In genomic region chr4:190019859-190020463, GRCh38 we compare ENCODE assay signal across 21 cellular contexts. TPM values are rescaled to one million over a fixed set of nuclear protein-coding genes. Genes with fewer than 3 reads are reported as not detected.
DNase-seq lines count a peak whose midpoint lies in the region; ATAC-seq, FAIRE-seq and TF ChIP-seq lines count a peak whose summit lies in the region.
"Not testable (repeated sequence)": the region's sequence is repeated elsewhere in the genome, so short reads cannot be mapped to it uniquely, and the experiment has no call there.
"Had no signal": no experiment of that assay in that cellular context is flagged by ENCODE, and none has a peak within 500 bp of the region (broad histone marks: within the 10 kb centered on the region; RNA-seq: fewer than 3 reads in every experiment).

No MANE protein-coding gene starts in this region.

- not testable (repeated sequence) for ATAC-seq in CD8-positive, alpha-beta T cell; WTC11; GM12878; natural killer cell treated with Interleukin-12 subunit alpha and Interleukin-12 subunit beta and Interleukin-15 and Interleukin-18, amount 100 ng/mL, for 72 hours

- H3K9me3 Mint-ChIP-seq in CD8-positive, alpha-beta T cell; WTC11; activated T-helper 1 cell treated with anti-CD3 and anti-CD28 coated beads, Interleukin-12 subunit alpha, Interleukin-12 subunit beta, Interleukin-2, Interleukin-4 antibody, amounts not matched to agents 30 ng/mL and 10 ng/mL and 1 ng/mL, durations not matched to agents 14 hours and 24 hours and 36 hours; natural killer cell treated with Interleukin-12 subunit alpha and Interleukin-12 subunit beta and Interleukin-15 and Interleukin-18, amount 100 ng/mL, for 72 hours; stimulated activated naive CD8-positive, alpha-beta T cell treated with anti-CD3 and anti-CD28 coated beads, Interleukin-15, Interleukin-2, amounts not matched to agents 100 ng/mL and 50 ng/mL, for 24 hours: not testable (repeated sequence)

- SMC1A ChIA-PET in GM12878 (lab: Charles Lee; ENCODE audit: uncharacterized antibody, unreplicated experiment): not testable (repeated sequence)

- in situ Hi-C loops in GM12878 (cut with MboI): not testable (repeated sequence)

- H3K27ac Mint-ChIP-seq in CD8-positive, alpha-beta T cell; WTC11; natural killer cell treated with Interleukin-12 subunit alpha and Interleukin-12 subunit beta and Interleukin-15 and Interleukin-18, amount 100 ng/mL, for 72 hours: not testable (repeated sequence)
- peak overlapping the region; percentile 59 for H3K27ac Mint-ChIP-seq in activated T-helper 1 cell treated with anti-CD3 and anti-CD28 coated beads, Interleukin-12 subunit alpha, Interleukin-12 subunit beta, Interleukin-2, Interleukin-4 antibody, amounts not matched to agents 30 ng/mL and 10 ng/mL and 1 ng/mL, durations not matched to agents 14 hours and 24 hours and 36 hours
- H3K27ac Mint-ChIP-seq in stimulated activated naive CD8-positive, alpha-beta T cell treated with anti-CD3 and anti-CD28 coated beads, Interleukin-15, Interleukin-2, amounts not matched to agents 100 ng/mL and 50 ng/mL, for 24 hours: peak overlapping the region; percentile 43

- intact Hi-C loops in CD8-positive, alpha-beta T cell (cut with DNase I, micrococcal nuclease); activated T-helper 1 cell treated with anti-CD3 and anti-CD28 coated beads, Interleukin-12 subunit alpha, Interleukin-12 subunit beta, Interleukin-2, Interleukin-4 antibody, amounts not matched to agents 30 ng/mL and 10 ng/mL and 1 ng/mL, durations not matched to agents 14 hours and 24 hours and 36 hours (cut with micrococcal nuclease); GM12878 (cut with micrococcal nuclease; ENCODE audit: unreplicated experiment): not testable (repeated sequence)

- TF ChIP-seq EP300 in GM12878 (IDR thresholded peaks at IDR 0.05; ENCODE audit: borderline replicate concordance in 1 of 2, control insufficient read depth in 1 of 2, low read depth in 2 of 2, low read length in 2 of 2): not testable (repeated sequence)

- not testable (repeated sequence) for H3K27ac ChIP-seq in CD8-positive, alpha-beta T cell (ENCODE audit: low read depth, low read length); GM12878 (ENCODE audit: control insufficient read depth, insufficient read depth); iPS-18a (ENCODE audit: low read length)

- H3K9me3 ChIP-seq in CD8-positive, alpha-beta T cell (ENCODE audit: low read length); GM12878 (replicated peaks; ENCODE audit: control insufficient read depth, insufficient read depth, low read length); iPS-18a (ENCODE audit: control insufficient read depth, low read depth, low read length): not testable (repeated sequence)

- FAIRE-seq in GM12878 (lab: Jason Lieb, UNC): peak; percentile 99

- not testable (repeated sequence) for H2AFZ ChIP-seq in GM12878 (ENCODE audit: control insufficient read depth, low read depth, low read length)

- H3K4me3 ChIP-seq in CD8-positive, alpha-beta T cell (ENCODE audit: low read depth, low read length); GM12878: not testable (repeated sequence)
- H3K4me3 ChIP-seq in iPS-18a (ENCODE audit: low read length): peak overlapping the region; percentile 64

- DNase-seq in CD8-positive, alpha-beta T cell; WTC11 (ENCODE audit: low spot score); activated T-helper 1 cell treated with anti-CD3 and anti-CD28 coated beads, Interleukin-12 subunit alpha, Interleukin-12 subunit beta, Interleukin-2, Interleukin-4 antibody, amounts not matched to agents 30 ng/mL and 10 ng/mL and 1 ng/mL, durations not matched to agents 14 hours and 24 hours and 36 hours (ENCODE audit: low spot score); GM12878 (ENCODE audit: low read depth, low spot score); natural killer cell treated with Interleukin-12 subunit alpha and Interleukin-12 subunit beta and Interleukin-15 and Interleukin-18, amount 100 ng/mL, for 72 hours (ENCODE audit: low spot score): not testable (repeated sequence)
- peak; percentile 34 for DNase-seq in HK-2 (ENCODE audit: unreplicated experiment)

- H3K27me3 Mint-ChIP-seq in CD8-positive, alpha-beta T cell (ENCODE audit: low read depth): peaks cover 48% of the 10 kb centered on the region
- H3K27me3 Mint-ChIP-seq in WTC11 (ENCODE audit: low read depth): peaks cover 84% of the 10 kb centered on the region
- peaks cover 61% of the 10 kb centered on the region for H3K27me3 Mint-ChIP-seq in activated T-helper 1 cell treated with anti-CD3 and anti-CD28 coated beads, Interleukin-12 subunit alpha, Interleukin-12 subunit beta, Interleukin-2, Interleukin-4 antibody, amounts not matched to agents 30 ng/mL and 10 ng/mL and 1 ng/mL, durations not matched to agents 14 hours and 24 hours and 36 hours (ENCODE audit: insufficient read depth)
- H3K27me3 Mint-ChIP-seq in natural killer cell treated with Interleukin-12 subunit alpha and Interleukin-12 subunit beta and Interleukin-15 and Interleukin-18, amount 100 ng/mL, for 72 hours: peaks cover 45 to 55% of the 10 kb centered on the region in 2 donors
- H3K27me3 Mint-ChIP-seq in stimulated activated naive CD8-positive, alpha-beta T cell treated with anti-CD3 and anti-CD28 coated beads, Interleukin-15, Interleukin-2, amounts not matched to agents 100 ng/mL and 50 ng/mL, for 24 hours: peaks cover 52% of the 10 kb centered on the region

- CTCF ChIA-PET in CD8-positive, alpha-beta T cell (lab: Charles Lee); WTC11 (lab: Charles Lee); GM12878 (lab: Yijun Ruan, JAX): not testable (repeated sequence)

- H3K4me2 ChIP-seq in GM12878 (ENCODE audit: control insufficient read depth, insufficient read depth): not testable (repeated sequence)

- BruUV-seq in GM12878 (replicated peaks; lab: Mats Ljungman, UMichigan): not testable (repeated sequence)

- POLR2A ChIA-PET in CD8-positive, alpha-beta T cell (lab: Charles Lee); WTC11 (lab: Charles Lee); GM12878 (lab: Charles Lee): not testable (repeated sequence)

- not testable (repeated sequence) for TF ChIP-seq POLR2A in GM12878 (IDR thresholded peaks at IDR 0.05; ENCODE audit: low read depth, low read length)

- not testable (repeated sequence) for H3K9ac ChIP-seq in GM12878 (ENCODE audit: control insufficient read depth, insufficient read depth, low read length); iPS-18a (ENCODE audit: low read length)

- H3K4me1 Mint-ChIP-seq in CD8-positive, alpha-beta T cell (ENCODE audit: low read depth): peaks cover 42% of the 10 kb centered on the region
- peaks cover 23% of the 10 kb centered on the region for H3K4me1 Mint-ChIP-seq in WTC11
- peaks cover 16% of the 10 kb centered on the region for H3K4me1 Mint-ChIP-seq in activated T-helper 1 cell treated with anti-CD3 and anti-CD28 coated beads, Interleukin-12 subunit alpha, Interleukin-12 subunit beta, Interleukin-2, Interleukin-4 antibody, amounts not matched to agents 30 ng/mL and 10 ng/mL and 1 ng/mL, durations not matched to agents 14 hours and 24 hours and 36 hours (ENCODE audit: low read depth)
- peaks cover 23 to 38% of the 10 kb centered on the region in 2 donors for H3K4me1 Mint-ChIP-seq in natural killer cell treated with Interleukin-12 subunit alpha and Interleukin-12 subunit beta and Interleukin-15 and Interleukin-18, amount 100 ng/mL, for 72 hours (ENCODE audit: low read depth in 2 of 2)
- peaks cover 26% of the 10 kb centered on the region for H3K4me1 Mint-ChIP-seq in stimulated activated naive CD8-positive, alpha-beta T cell treated with anti-CD3 and anti-CD28 coated beads, Interleukin-15, Interleukin-2, amounts not matched to agents 100 ng/mL and 50 ng/mL, for 24 hours (ENCODE audit: low read depth)

- not testable (repeated sequence) for H3K36me3 Mint-ChIP-seq in CD8-positive, alpha-beta T cell; activated T-helper 1 cell treated with anti-CD3 and anti-CD28 coated beads, Interleukin-12 subunit alpha, Interleukin-12 subunit beta, Interleukin-2, Interleukin-4 antibody, amounts not matched to agents 30 ng/mL and 10 ng/mL and 1 ng/mL, durations not matched to agents 14 hours and 24 hours and 36 hours (ENCODE audit: low read depth); stimulated activated naive CD8-positive, alpha-beta T cell treated with anti-CD3 and anti-CD28 coated beads, Interleukin-15, Interleukin-2, amounts not matched to agents 100 ng/mL and 50 ng/mL, for 24 hours (ENCODE audit: low read depth)
- H3K36me3 Mint-ChIP-seq in WTC11: peaks cover 36% of the 10 kb centered on the region
- peaks cover 14% of the 10 kb centered on the region for H3K36me3 Mint-ChIP-seq in natural killer cell treated with Interleukin-12 subunit alpha and Interleukin-12 subunit beta and Interleukin-15 and Interleukin-18, amount 100 ng/mL, for 72 hours

- peaks cover 20% of the 10 kb centered on the region for H3K4me1 ChIP-seq in CD8-positive, alpha-beta T cell (ENCODE audit: insufficient read depth, low read length)
- not testable (repeated sequence) for H3K4me1 ChIP-seq in GM12878 (ENCODE audit: control insufficient read depth, insufficient read depth, low read length); iPS-18a (ENCODE audit: control insufficient read depth, low read depth, low read length)

- not testable (repeated sequence) for H4K20me1 ChIP-seq in GM12878 (ENCODE audit: control insufficient read depth, insufficient read depth)

- RAD21 ChIA-PET in GM12878 (lab: Charles Lee; ENCODE audit: unreplicated experiment): not testable (repeated sequence)

- peak overlapping the region; percentile 73 for H3K4me3 Mint-ChIP-seq in CD8-positive, alpha-beta T cell
- H3K4me3 Mint-ChIP-seq in WTC11: peak overlapping the region; percentile 69
- H3K4me3 Mint-ChIP-seq in activated T-helper 1 cell treated with anti-CD3 and anti-CD28 coated beads, Interleukin-12 subunit alpha, Interleukin-12 subunit beta, Interleukin-2, Interleukin-4 antibody, amounts not matched to agents 30 ng/mL and 10 ng/mL and 1 ng/mL, durations not matched to agents 14 hours and 24 hours and 36 hours: not testable (repeated sequence)
- H3K4me3 Mint-ChIP-seq in natural killer cell treated with Interleukin-12 subunit alpha and Interleukin-12 subunit beta and Interleukin-15 and Interleukin-18, amount 100 ng/mL, for 72 hours: peak overlapping the region; percentile 46
- H3K4me3 Mint-ChIP-seq in stimulated activated naive CD8-positive, alpha-beta T cell treated with anti-CD3 and anti-CD28 coated beads, Interleukin-15, Interleukin-2, amounts not matched to agents 100 ng/mL and 50 ng/mL, for 24 hours: peak overlapping the region; percentile 14

- not testable (repeated sequence) for TF ChIP-seq CTCF in CD8-positive, alpha-beta T cell (IDR thresholded peaks at IDR 0.05); WTC11 (IDR thresholded peaks at IDR 0.05); GM12878 (IDR thresholded peaks at IDR 0.05 in 2 of 3, conservative IDR thresholded peaks at IDR 0.05 in 1 of 3; ENCODE audit: control insufficient read depth in 2 of 3, extremely low read depth in 1 of 3, insufficient read depth in 1 of 3, low read depth in 3 of 3, low read length in 3 of 3)

- H3K79me2 ChIP-seq in GM12878 (ENCODE audit: control insufficient read depth, insufficient read depth, low read length): not testable (repeated sequence)

- TF ChIP-seq RAD21 in GM12878 (IDR thresholded peaks at IDR 0.05; ENCODE audit: insufficient read depth, low read depth, low read length): not testable (repeated sequence)

- peaks cover 11% of the 10 kb centered on the region for H3K27me3 ChIP-seq in CD8-positive, alpha-beta T cell (ENCODE audit: insufficient read depth, low read length)
- H3K27me3 ChIP-seq in GM12878 (replicated peaks in 1 of 2; ENCODE audit: control insufficient read depth in 2 of 2, insufficient read depth in 2 of 2, low read length in 1 of 2): not testable (repeated sequence)
- H3K27me3 ChIP-seq in iPS-18a (ENCODE audit: control insufficient read depth, insufficient read depth, low read length): peaks cover 83% of the 10 kb centered on the region

- 23% methylated on average over 29 of the region's 29 CpGs for WGBS in GM12878 (ENCODE audit: insufficient coverage, insufficient replicate concordance, low lambda C conversion rate, missing lambda C conversion rate)

- not testable (repeated sequence) for H3K36me3 ChIP-seq in CD8-positive, alpha-beta T cell (ENCODE audit: insufficient read depth, low read length); GM12878 (ENCODE audit: control insufficient read depth in 2 of 2, insufficient read depth in 2 of 2, low read length in 1 of 2); iPS-18a (ENCODE audit: control insufficient read depth, low read depth, low read length)

RNA-seq across cellular contexts. Expression of gene FRG2, which starts 7.1 kb away (rescaled TPM):
- total RNA-seq in CD8-positive, alpha-beta T cell: not detected
- total RNA-seq in WTC11 (2021) (not detected in 3 replicates), GM12878 (2014; rRNA removed) (not detected in 2 replicates), GM12878 (2014; rRNA removed; fragmentation: Illumina TruSeq; extraction: Trizol) (not detected in 2 replicates), GM12878 (2021) (not detected in 2 replicates)
- total RNA-seq in activated T-helper 1 cell treated with anti-CD3 and anti-CD28 coated beads, Interleukin-12 subunit alpha, Interleukin-12 subunit beta, Interleukin-2, Interleukin-4 antibody, amounts not matched to agents 30 ng/mL and 10 ng/mL and 1 ng/mL, durations not matched to agents 14 hours and 24 hours and 36 hours: not detected in 2 replicates
- total RNA-seq in GM12878 (2013; cell fraction: nucleolus; rRNA removed): not detected in 2 replicates
- not detected for polyA plus RNA-seq in GM12878 (2011; ENCODE audit: low read depth)
- polyA plus RNA-seq in GM12878 (2011; rRNA removed) (not detected in 2 replicates), GM12878 (2014; fragmentation: Illumina TruSeq; extraction: Trizol) (0.21 TPM in 1 of 2 replicates, not detected in the other), GM12878 (2014; fragmentation: Nextera tagmentation; extraction: Ambion mirVana) (not detected), GM12878 (2014; rRNA removed) (0.04 TPM in 1 of 2 replicates, not detected in the other), GM12878 (2016; fragmentation: Nextera tagmentation; extraction: Ambion mirVana) (not detected)
- not detected in 2 replicates for polyA plus RNA-seq in GM12878 (2011; cell fraction: cytosol; rRNA removed)
- not detected in 2 replicates for polyA plus RNA-seq in GM12878 (2011; cell fraction: nucleus; rRNA removed)
- polyA plus RNA-seq in GM12878 (2012): not detected in 2 replicates
- polyA minus RNA-seq in GM12878 (2011; rRNA and poly(A)+ RNA removed): not detected in 2 replicates
- not detected in 2 replicates for polyA minus RNA-seq in GM12878 (2011; cell fraction: cytosol; rRNA and poly(A)+ RNA removed)
- polyA minus RNA-seq in GM12878 (2011; cell fraction: nucleus; rRNA and poly(A)+ RNA removed): not detected in 2 replicates
- not detected for total RNA-seq in natural killer cell treated with Interleukin-12 subunit alpha and Interleukin-12 subunit beta and Interleukin-15 and Interleukin-18, amount 100 ng/mL, for 72 hours
- total RNA-seq: adrenal gland, chondrocyte, fibroblast of lung, gastrocnemius medialis, IMR-90, left cardiac atrium, lung microvascular endothelial cell, mucosa of gallbladder, right cardiac atrium, SJSA1, transverse colon had no signal
- polyA plus RNA-seq: adrenal gland, BJ, fibroblast of lung, IMR-90, right cardiac atrium had no signal

RNA-seq across cellular contexts. Expression of gene DBET, which starts 44.3 kb away (rescaled TPM):
- total RNA-seq in CD8-positive, alpha-beta T cell: not detected
- total RNA-seq in WTC11 (2021) (0.09 to 0.24 TPM (median 0.18 TPM) in 3 replicates), GM12878 (2014; rRNA removed) (not detected in 2 replicates), GM12878 (2014; rRNA removed; fragmentation: Illumina TruSeq; extraction: Trizol) (not detected in 2 replicates), GM12878 (2021) (not detected in 2 replicates)
- total RNA-seq in activated T-helper 1 cell treated with anti-CD3 and anti-CD28 coated beads, Interleukin-12 subunit alpha, Interleukin-12 subunit beta, Interleukin-2, Interleukin-4 antibody, amounts not matched to agents 30 ng/mL and 10 ng/mL and 1 ng/mL, durations not matched to agents 14 hours and 24 hours and 36 hours: not detected in 2 replicates
- total RNA-seq in GM12878 (2013; cell fraction: nucleolus; rRNA removed): not detected in 2 replicates
- polyA plus RNA-seq in GM12878 (2011; ENCODE audit: low read depth): not detected
- polyA plus RNA-seq in GM12878 (2011; rRNA removed) (not detected in 2 replicates), GM12878 (2014; fragmentation: Illumina TruSeq; extraction: Trizol) (not detected in 2 replicates), GM12878 (2014; fragmentation: Nextera tagmentation; extraction: Ambion mirVana) (not detected), GM12878 (2014; rRNA removed) (not detected in 2 replicates), GM12878 (2016; fragmentation: Nextera tagmentation; extraction: Ambion mirVana) (not detected)
- polyA plus RNA-seq in GM12878 (2011; cell fraction: cytosol; rRNA removed): not detected in 2 replicates
- not detected in 2 replicates for polyA plus RNA-seq in GM12878 (2011; cell fraction: nucleus; rRNA removed)
- 0.03 TPM in 1 of 2 replicates, not detected in the other for polyA plus RNA-seq in GM12878 (2012)
- polyA minus RNA-seq in GM12878 (2011; rRNA and poly(A)+ RNA removed): not detected in 2 replicates
- polyA minus RNA-seq in GM12878 (2011; cell fraction: cytosol; rRNA and poly(A)+ RNA removed): not detected in 2 replicates
- polyA minus RNA-seq in GM12878 (2011; cell fraction: nucleus; rRNA and poly(A)+ RNA removed): not detected in 2 replicates
- not detected for total RNA-seq in natural killer cell treated with Interleukin-12 subunit alpha and Interleukin-12 subunit beta and Interleukin-15 and Interleukin-18, amount 100 ng/mL, for 72 hours
- total RNA-seq: adrenal gland, Caco-2, chondrocyte, fibroblast of lung, gastrocnemius medialis, IMR-90, left cardiac atrium, lung microvascular endothelial cell, mucosa of gallbladder, right cardiac atrium, SJSA1, transverse colon had no signal
- polyA plus RNA-seq: adrenal gland, BJ, fibroblast of lung, IMR-90, right cardiac atrium had no signal
